In the genomic region with DNA sequence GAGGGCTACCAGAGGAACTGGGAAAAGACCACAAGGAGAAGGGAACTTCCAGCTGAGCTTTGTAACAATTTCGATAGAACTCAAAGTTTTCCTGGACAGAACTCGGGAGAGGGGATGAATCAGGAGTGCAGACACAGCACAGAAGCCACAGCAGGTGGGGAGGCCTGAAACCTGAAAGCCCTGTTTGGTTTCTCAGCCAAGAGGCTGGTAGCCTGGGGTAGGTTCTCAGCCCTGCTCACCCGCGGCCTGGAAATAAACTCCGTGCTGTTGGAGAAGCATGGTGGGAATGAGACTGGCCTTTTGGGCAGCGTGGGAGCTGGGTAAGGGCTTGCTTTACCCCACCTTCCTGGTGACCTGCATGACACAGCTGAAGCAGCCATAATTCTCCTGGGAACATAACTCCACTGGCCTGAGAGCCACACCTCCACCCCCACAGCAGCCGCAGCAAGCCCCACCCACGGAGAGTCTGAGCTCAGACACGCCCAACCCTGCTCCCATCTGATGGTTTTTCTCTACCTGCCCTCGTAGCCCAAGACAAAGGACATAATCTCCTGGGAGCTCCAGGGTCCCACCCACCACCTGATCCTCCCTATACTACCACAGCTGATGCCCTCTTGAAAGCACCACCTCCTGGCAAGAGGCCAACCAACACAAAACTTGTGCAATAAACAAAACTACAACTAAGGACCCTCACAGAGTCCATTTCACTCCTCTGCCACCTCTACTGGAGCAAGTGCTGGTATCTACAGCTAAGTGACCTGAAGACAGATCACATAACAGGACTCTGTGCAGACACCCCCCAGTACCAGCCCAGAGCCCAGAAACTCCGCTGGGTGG, we compare ENCODE assay signal across 15 cellular contexts. TPM values are rescaled to one million over a fixed set of nuclear protein-coding genes. Genes with fewer than 3 reads are reported as not detected.
DNase-seq lines count a peak whose midpoint lies in the region; ATAC-seq and TF ChIP-seq lines count a peak whose summit lies in the region.
"Had no signal": no experiment of that assay in that cellular context is flagged by ENCODE, and none has a peak within 500 bp of the region (broad histone marks: within the 10 kb centered on the region; RNA-seq: fewer than 3 reads in every experiment).

No MANE protein-coding gene starts in this region.

- H3K27ac ChIP-seq in PC-9 = peak overlapping the region; percentile 24
- H3K27ac ChIP-seq: gastroesophageal sphincter had no signal

- no peaks in the 10 kb centered on the region for H3K27me3 ChIP-seq in PC-9 (ENCODE audit: insufficient read depth, low read depth)
- H3K27me3 ChIP-seq: gastroesophageal sphincter had no signal

- H3K79me2 ChIP-seq in PC-9 (ENCODE audit: low read depth) = no peaks in the 10 kb centered on the region

- peaks cover 13% of the 10 kb centered on the region for H3K4me1 ChIP-seq in PC-9 (replicated peaks; ENCODE audit: insufficient read depth)
- H3K4me1 ChIP-seq: gastroesophageal sphincter had no signal

- H3K27ac Mint-ChIP-seq in endothelial cell (ENCODE audit: unreplicated experiment) (no peak overlapping the region), T-cell (no peak overlapping the region)
- H3K27ac Mint-ChIP-seq: activated B cell treated with CpG ODN at 0.5 μM for 24 hours had no signal

- H3K4me1 Mint-ChIP-seq in endothelial cell (ENCODE audit: unreplicated experiment) (peaks cover 2% of the 10 kb centered on the region), T-cell (no peaks in the 10 kb centered on the region)

- no peaks in the 10 kb centered on the region for H3K9me3 Mint-ChIP-seq in endothelial cell (ENCODE audit: unreplicated experiment)
- no peaks in the 10 kb centered on the region for H3K9me3 Mint-ChIP-seq in T-cell

- H3K36me3 ChIP-seq in PC-9 (ENCODE audit: low read depth) = no peaks in the 10 kb centered on the region
- H3K36me3 ChIP-seq: gastroesophageal sphincter had no signal

- intact Hi-C loops in PC-9 (cut with micrococcal nuclease; ENCODE audit: unreplicated experiment) = no loop called here

- H3K9me2 ChIP-seq in PC-9 (ENCODE audit: insufficient read depth) = no peaks in the 10 kb centered on the region

- no peak overlapping the region for H3K4me3 Mint-ChIP-seq in endothelial cell (ENCODE audit: unreplicated experiment)
- no peak overlapping the region for H3K4me3 Mint-ChIP-seq in T-cell
- H3K4me3 Mint-ChIP-seq: activated B cell treated with CpG ODN at 0.5 μM for 24 hours had no signal

- ATAC-seq in HG03103 (IDR thresholded peaks at IDR 0.05; ENCODE audit: low read depth, unreplicated experiment) = peak; percentile 52
- ATAC-seq in HG03442 (IDR thresholded peaks at IDR 0.05; ENCODE audit: unreplicated experiment) = no peak
- ATAC-seq in T-cell (replicated peaks in 1 of 4) = no peak
- ATAC-seq: gastroesophageal sphincter, PC-3 had no signal

- DNase-seq in Caki2 (ENCODE audit: low read depth) (peak; percentile 31), PC-9 (peak; percentile 67 to 68), kidney tubule cell (ENCODE audit: low spot score) (peak; percentile 17), activated T-cell treated with anti-CD3 and anti-CD28 coated beads for 4 hours (no peak), endothelial cell (ENCODE audit: low spot score) (no peak), T-cell (no peak)
- DNase-seq: activated B cell treated with CpG ODN at 0.5 μM for 24 hours, activated gamma-delta T cell, KG1, midbrain, PC-3 had no signal

- no peaks in the 10 kb centered on the region for H3K36me3 Mint-ChIP-seq in endothelial cell (ENCODE audit: low read depth, unreplicated experiment)
- H3K36me3 Mint-ChIP-seq in T-cell = no peaks in the 10 kb centered on the region

- H2AFZ ChIP-seq in PC-9 = peak overlapping the region; percentile 37; the same call in 1 of the 2 replicates

- POLR2A ChIA-PET in PC-9 (lab: Charles Lee; ENCODE audit: unreplicated experiment) = interaction anchor here (0.6 to 0.7 kb wide), 2 partner anchors 29 to 1221 kb away, joined by 4 to 5 read pairs; no protein-coding TSS in a partner anchor
- POLR2A ChIA-PET in T-cell (lab: Charles Lee) = no interaction called here

- H3K27me3 Mint-ChIP-seq in endothelial cell (ENCODE audit: unreplicated experiment) (no peaks in the 10 kb centered on the region), T-cell (no peaks in the 10 kb centered on the region)
- H3K27me3 Mint-ChIP-seq: activated B cell treated with CpG ODN at 0.5 μM for 24 hours had no signal

- in situ Hi-C loops in Caki2 (cut with HindIII; ENCODE audit: low pct_unique_long_range_greater_than_20kb, low sequenced_read_pairs) = no loop called here

- no peaks in the 10 kb centered on the region for H3K9me3 ChIP-seq in PC-9 (ENCODE audit: insufficient read depth, low read depth)
- H3K9me3 ChIP-seq: gastroesophageal sphincter had no signal

- peak overlapping the region; percentile 64 for H3K4me2 ChIP-seq in PC-9

- BruUV-seq in PC-9 (replicated peaks; lab: Mats Ljungman, UMichigan) = no TSS peak

- no peaks in the 10 kb centered on the region for H4K20me1 ChIP-seq in PC-9 (ENCODE audit: insufficient read depth)

- CTCF ChIA-PET in PC-9 (lab: Charles Lee) (no interaction called here), T-cell (lab: Charles Lee) (no interaction called here)

- TF ChIP-seq CTCF in PC-9 (conservative IDR thresholded peaks at IDR 0.05) (no peak), endothelial cell (IDR thresholded peaks at IDR 0.05; ENCODE audit: unreplicated experiment) (no peak)

- peaks cover 3% of the 10 kb centered on the region; the same call in 1 of the 2 replicates for H3F3A ChIP-seq in PC-9 (ENCODE audit: insufficient read depth, low read depth)

- no peak overlapping the region; the same call in 1 of the 2 replicates for H3K4me3 ChIP-seq in PC-9
- H3K4me3 ChIP-seq: gastroesophageal sphincter had no signal

RNA-seq across cellular contexts. Expression of a gene that starts 52.5 kb away (rescaled TPM):
- not detected in 2 replicates for total RNA-seq in Caki2 (2014; rRNA removed; shearing (Covaris generic); ENCODE audit: low replicate concordance)
- total RNA-seq in PC-9 (2021) (not detected in 2 replicates), endothelial cell (ENCODE audit: unreplicated experiment) (not detected), T-cell (not detected)
- total RNA-seq: activated B cell treated with CpG ODN at 0.5 μM for 24 hours, chondrocyte, gastroesophageal sphincter had no signal

Comparison
In these comparisons a context has a peak if more than half of its experiments do, and no peak if none do; other contexts are left out.
1. DNase-seq: peak in Caki2 (single experiment), PC-9 (2 of 2) and kidney tubule cell (single experiment); none in activated T-cell treated with anti-CD3 and anti-CD28 coated beads for 4 hours (single experiment), endothelial cell (single experiment) and T-cell (0 of 34).